11 cellular contexts compared by ENCODE assay signal in the genomic region with DNA sequence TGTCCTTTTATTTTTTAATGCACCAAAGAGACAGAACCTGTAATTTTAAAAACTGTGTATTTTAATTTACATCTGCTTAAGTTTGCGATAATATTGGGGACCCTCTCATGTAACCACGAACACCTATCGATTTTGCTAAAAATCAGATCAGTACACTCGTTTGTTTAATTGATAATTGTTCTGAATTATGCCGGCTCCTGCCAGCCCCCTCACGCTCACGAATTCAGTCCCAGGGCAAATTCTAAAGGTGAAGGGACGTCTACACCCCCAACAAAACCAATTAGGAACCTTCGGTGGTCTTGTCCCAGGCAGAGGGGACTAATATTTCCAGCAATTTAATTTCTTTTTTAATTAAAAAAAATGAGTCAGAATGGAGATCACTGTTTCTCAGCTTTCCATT. TPM values are rescaled to one million over a fixed set of nuclear protein-coding genes. Genes with fewer than 3 reads are reported as not detected.
DNase-seq lines count a peak whose midpoint lies in the region; ATAC-seq, FAIRE-seq and TF ChIP-seq lines count a peak whose summit lies in the region.
"Had no signal": no experiment of that assay in that cellular context is flagged by ENCODE, and none has a peak within 500 bp of the region (broad histone marks: within the 10 kb centered on the region; RNA-seq: fewer than 3 reads in every experiment).

No MANE protein-coding gene starts in this region.

- no peaks in the 10 kb centered on the region for H3K9me3 ChIP-seq in K562 (replicated peaks; ENCODE audit: control insufficient read depth, insufficient read depth, low read depth, low read length)
- H3K9me3 ChIP-seq: vagina had no signal

- peaks cover 7% of the 10 kb centered on the region for H3K4me1 Mint-ChIP-seq in activated CD4-positive, alpha-beta T cell treated with anti-CD3 and anti-CD28 coated beads, Interleukin-2, amount 10 ng/mL, durations not matched to agents 24 days and 14 days
- H3K4me1 Mint-ChIP-seq in immature natural killer cell: peaks cover 18 to 27% of the 10 kb centered on the region in 2 donors
- H3K4me1 Mint-ChIP-seq in stimulated activated memory B cell treated with anti-CD40 and anti-IgM and Interleukin-4, amounts not matched to agents 10 μg/mL and 1 μg/mL and 100 μg/mL, for 72 hours: peaks cover 43% of the 10 kb centered on the region

- no peak overlapping the region for H3K4me3 Mint-ChIP-seq in activated CD4-positive, alpha-beta T cell treated with anti-CD3 and anti-CD28 coated beads, Interleukin-2, amount 10 ng/mL, durations not matched to agents 24 days and 14 days
- H3K4me3 Mint-ChIP-seq in immature natural killer cell: peak overlapping the region in 4 of 5 donors; percentile 32 to 74 (median 54)
- H3K4me3 Mint-ChIP-seq in stimulated activated memory B cell treated with anti-CD40 and anti-IgM and Interleukin-4, amounts not matched to agents 10 μg/mL and 1 μg/mL and 100 μg/mL, for 72 hours: peak overlapping the region; percentile 34

- peaks cover 4% of the 10 kb centered on the region; the same call in 1 of the 3 replicates for H3K79me2 ChIP-seq in K562 (ENCODE audit: control insufficient read depth, insufficient read depth, low read length)

- DNase-seq in activated CD4-positive, alpha-beta T cell treated with anti-CD3 and anti-CD28 coated beads, Interleukin-2, amount 10 ng/mL, durations not matched to agents 24 days and 14 days: no peak
- DNase-seq in activated CD4-positive, alpha-beta T cell treated with anti-CD3 and anti-CD28 coated beads for 48 hours: no peak
- no peak for DNase-seq in K562 (ENCODE audit: extremely low read depth in 1 of 4, low spot score in 3 of 4)
- DNase-seq in immature natural killer cell: no peak
- DNase-seq in stimulated activated CD4-positive, alpha-beta T cell treated with anti-CD3 and anti-CD28 coated beads, Interleukin-12 subunit alpha, Interleukin-12 subunit beta, amount 100 ng/mL, for 4 hours: no peak
- DNase-seq in stimulated activated naive CD4-positive, alpha-beta T cell (lab: John Stamatoyannopoulos, UW): no peak
- DNase-seq in AG08395 (ENCODE audit: low spot score): no peak
- DNase-seq: activated naive CD4-positive, alpha-beta T cell treated with anti-CD3 and anti-CD28 coated beads for 36 hours; NCI-H1436 had no signal

- WGBS in K562 (ENCODE audit: insufficient coverage, low coverage, missing lambda C conversion rate): 6% methylated on average over 9 of the region's 9 CpGs

- intact Hi-C loops in activated CD4-positive, alpha-beta T cell treated with anti-CD3 and anti-CD28 coated beads, Interleukin-2, amount 10 ng/mL, durations not matched to agents 24 days and 14 days (cut with micrococcal nuclease): loop anchor here (5.0 kb wide), 5 partner anchors 62 to 798 kb away; a partner anchor contains a TSS
- intact Hi-C loops in K562 (cut with micrococcal nuclease): loop anchor here (5.0 to 10.0 kb wide), 4 partner anchors 198 to 1005 kb away; no protein-coding TSS in a partner anchor

- no peak for ATAC-seq in K562
- no peak for ATAC-seq in stimulated activated memory B cell treated with anti-CD40 and anti-IgM and Interleukin-4, amounts not matched to agents 10 μg/mL and 1 μg/mL and 100 μg/mL, for 72 hours

- TF ChIP-seq EP300 in K562 (IDR thresholded peaks at IDR 0.05; ENCODE audit: low read length): no peak

- peaks cover 8 to 65% of the 10 kb centered on the region in 2 experiments; a peak in 4 of 5 replicates for H3K4me1 ChIP-seq in K562 (replicated peaks in 1 of 2; ENCODE audit: control insufficient read depth in 2 of 2, insufficient read depth in 2 of 2, low read length in 2 of 2)

- no peak for FAIRE-seq in K562 (lab: Jason Lieb, UNC)

- H3K27me3 Mint-ChIP-seq in activated CD4-positive, alpha-beta T cell treated with anti-CD3 and anti-CD28 coated beads, Interleukin-2, amount 10 ng/mL, durations not matched to agents 24 days and 14 days: peaks cover 52% of the 10 kb centered on the region
- H3K27me3 Mint-ChIP-seq in immature natural killer cell (ENCODE audit: low read depth in 3 of 3): peaks cover 12 to 37% (median 32%) of the 10 kb centered on the region in 3 donors
- peaks cover 49% of the 10 kb centered on the region for H3K27me3 Mint-ChIP-seq in stimulated activated memory B cell treated with anti-CD40 and anti-IgM and Interleukin-4, amounts not matched to agents 10 μg/mL and 1 μg/mL and 100 μg/mL, for 72 hours

- no peaks in the 10 kb centered on the region for H3K9me3 Mint-ChIP-seq in activated CD4-positive, alpha-beta T cell treated with anti-CD3 and anti-CD28 coated beads, Interleukin-2, amount 10 ng/mL, durations not matched to agents 24 days and 14 days
- peaks cover 0 to 1% (median 0%) of the 10 kb centered on the region in 6 donors for H3K9me3 Mint-ChIP-seq in immature natural killer cell
- H3K9me3 Mint-ChIP-seq in stimulated activated memory B cell treated with anti-CD40 and anti-IgM and Interleukin-4, amounts not matched to agents 10 μg/mL and 1 μg/mL and 100 μg/mL, for 72 hours: no peaks in the 10 kb centered on the region
- H3K9me3 Mint-ChIP-seq: activated naive CD4-positive, alpha-beta T cell treated with anti-CD3 and anti-CD28 coated beads for 36 hours had no signal

- H3K27me3 ChIP-seq in K562 (ENCODE audit: control insufficient read depth in 2 of 2, insufficient read depth in 2 of 2, low read length in 2 of 2): peaks cover 11 to 20% of the 10 kb centered on the region in 2 experiments
- H3K27me3 ChIP-seq: vagina had no signal

- CTCF ChIA-PET in K562 (lab: Yijun Ruan, JAX; ENCODE audit: low intra/inter-chr PET ratio): no interaction called here

- H3K4me3 ChIP-seq in K562: no peak overlapping the region

- no peaks in the 10 kb centered on the region; the same call in 1 of the 2 replicates for H4K20me1 ChIP-seq in K562 (replicated peaks; ENCODE audit: control insufficient read depth, insufficient read depth, low read length)

- no peak overlapping the region for H3K9ac ChIP-seq in K562 (ENCODE audit: insufficient read depth in 1 of 2, low read depth in 2 of 2, low read length in 2 of 2)

- no peak for TF ChIP-seq RAD21 in K562 (CRISPR knock-in tag; conservative IDR thresholded peaks at IDR 0.05 in 1 of 2, IDR thresholded peaks at IDR 0.05 in 1 of 2)

- no peaks in the 10 kb centered on the region for H3K36me3 ChIP-seq in K562 (ENCODE audit: control insufficient read depth, insufficient read depth, low read length)
- H3K36me3 ChIP-seq: vagina had no signal

- TF ChIP-seq CTCF in K562 (IDR thresholded peaks at IDR 0.05 in 2 of 3, conservative IDR thresholded peaks at IDR 0.05 in 1 of 3; ENCODE audit: insufficient read depth in 2 of 3, low read depth in 1 of 3, low read length in 3 of 3): no peak

- in situ Hi-C loops in K562 (cut with MboI): loop anchor here (5.0 kb wide), 3 partner anchors 193 to 533 kb away; a partner anchor contains a TSS

- peaks cover 3% of the 10 kb centered on the region for H3K9me1 ChIP-seq in K562 (ENCODE audit: control insufficient read depth, insufficient read depth, low read length)

- no peak overlapping the region for H2AFZ ChIP-seq in K562 (ENCODE audit: low read depth, low read length)

- H3K4me2 ChIP-seq in K562 (ENCODE audit: insufficient read depth, low read length): no peak overlapping the region

- no TSS peak for BruUV-seq in K562 (replicated peaks; lab: Mats Ljungman, UMichigan)

- POLR2A ChIA-PET in K562 (lab: Yijun Ruan, JAX): interaction anchor here (0.6 kb wide), 1 partner anchor 544 kb away, joined by 4 read pairs; no protein-coding TSS in a partner anchor

- TF ChIP-seq POLR2A in K562 (conservative IDR thresholded peaks at IDR 0.05): no peak

- peak overlapping the region; percentile 41 for H3K27ac Mint-ChIP-seq in activated CD4-positive, alpha-beta T cell treated with anti-CD3 and anti-CD28 coated beads, Interleukin-2, amount 10 ng/mL, durations not matched to agents 24 days and 14 days
- no peak overlapping the region for H3K27ac Mint-ChIP-seq in immature natural killer cell
- peak overlapping the region; percentile 83 for H3K27ac Mint-ChIP-seq in stimulated activated memory B cell treated with anti-CD40 and anti-IgM and Interleukin-4, amounts not matched to agents 10 μg/mL and 1 μg/mL and 100 μg/mL, for 72 hours
- H3K27ac Mint-ChIP-seq: activated naive CD4-positive, alpha-beta T cell treated with anti-CD3 and anti-CD28 coated beads for 36 hours had no signal

- H3K27ac ChIP-seq in K562 (ENCODE audit: extremely low read depth, low read depth, low read length): no peak overlapping the region

- H3K36me3 Mint-ChIP-seq in activated CD4-positive, alpha-beta T cell treated with anti-CD3 and anti-CD28 coated beads, Interleukin-2, amount 10 ng/mL, durations not matched to agents 24 days and 14 days (ENCODE audit: low read depth): peaks cover 4% of the 10 kb centered on the region
- H3K36me3 Mint-ChIP-seq in immature natural killer cell: no peaks in the 10 kb centered on the region
- H3K36me3 Mint-ChIP-seq in stimulated activated memory B cell treated with anti-CD40 and anti-IgM and Interleukin-4, amounts not matched to agents 10 μg/mL and 1 μg/mL and 100 μg/mL, for 72 hours: no peaks in the 10 kb centered on the region

RNA-seq across cellular contexts. Expression of a gene that starts 1.1 kb away (rescaled TPM):
- total RNA-seq in activated CD4-positive, alpha-beta T cell treated with anti-CD3 and anti-CD28 coated beads, Interleukin-2, amount 10 ng/mL, durations not matched to agents 24 days and 14 days: 13.4 and 17.2 TPM in 2 replicates
- total RNA-seq in K562 (2011; cell fraction: chromatin; rRNA removed; ENCODE audit: low replicate concordance): 9.3 and 33.6 TPM in 2 replicates
- total RNA-seq in K562 (2011; cell fraction: nucleolus; rRNA removed): 22.5 and 33.2 TPM in 2 replicates
- total RNA-seq in K562 (2011; cell fraction: nucleoplasm; rRNA removed): 11.1 and 13.8 TPM in 2 replicates
- 7.7 and 11.4 TPM in 2 replicates for total RNA-seq in K562 (2014; rRNA removed)
- 3.1 TPM in 2 replicates for total RNA-seq in K562 (2014; rRNA removed; fragmentation: Illumina TruSeq; extraction: Trizol)
- 2.2 and 3.8 TPM in 2 replicates for total RNA-seq in K562 (2015; rRNA removed; fragmentation: Illumina TruSeq; extraction: Trizol)
- 18.9 and 23.3 TPM in 2 replicates for total RNA-seq in K562 (2021)
- 16.7 and 19.7 TPM in 2 replicates for polyA plus RNA-seq in K562 (2011; rRNA removed)
- polyA plus RNA-seq in K562 (2011; cell fraction: cytosol; rRNA removed): 16.2 and 30.6 TPM in 2 replicates
- 20.4 and 50.8 TPM in 2 replicates for polyA plus RNA-seq in K562 (2011; cell fraction: nucleus; rRNA removed)
- polyA plus RNA-seq in K562 (2012): 6.0 and 6.3 TPM in 2 replicates
- polyA plus RNA-seq in K562 (2014; fragmentation: Illumina TruSeq; extraction: Trizol): 3.0 and 6.5 TPM in 2 replicates
- under 1 TPM; 0.04 to 0.13 TPM for polyA plus RNA-seq in K562 (2014; fragmentation: Nextera tagmentation; extraction: Ambion mirVana)
- polyA plus RNA-seq in K562 (2014; rRNA removed): 6.4 and 7.5 TPM in 2 replicates
- polyA minus RNA-seq in K562 (2011; rRNA and poly(A)+ RNA removed): 10.3 and 15.0 TPM in 2 replicates
- 29.4 and 35.4 TPM in 2 replicates for polyA minus RNA-seq in K562 (2011; cell fraction: cytosol; rRNA and poly(A)+ RNA removed)
- 44.4 and 45.2 TPM in 2 replicates for polyA minus RNA-seq in K562 (2011; cell fraction: nucleus; rRNA and poly(A)+ RNA removed)
- polyA plus RNA-seq in immature natural killer cell: 1 to 10 TPM in 1 of 3 donors, under 1 TPM in 1, not detected in 1; 0.85 to 1.3 TPM

RNA-seq across cellular contexts. Expression of a gene that starts 35.3 kb away (rescaled TPM):
- 29.3 and 32.1 TPM in 2 replicates for total RNA-seq in activated CD4-positive, alpha-beta T cell treated with anti-CD3 and anti-CD28 coated beads, Interleukin-2, amount 10 ng/mL, durations not matched to agents 24 days and 14 days
- total RNA-seq in K562 (2011; cell fraction: chromatin; rRNA removed; ENCODE audit: low replicate concordance): 57.3 and 78.3 TPM in 2 replicates
- 45.9 and 51.0 TPM in 2 replicates for total RNA-seq in K562 (2011; cell fraction: nucleolus; rRNA removed)
- total RNA-seq in K562 (2011; cell fraction: nucleoplasm; rRNA removed): 63.6 and 86.3 TPM in 2 replicates
- 26.0 and 27.9 TPM in 2 replicates for total RNA-seq in K562 (2014; rRNA removed)
- 14.3 and 16.3 TPM in 2 replicates for total RNA-seq in K562 (2014; rRNA removed; fragmentation: Illumina TruSeq; extraction: Trizol)
- total RNA-seq in K562 (2015; rRNA removed; fragmentation: Illumina TruSeq; extraction: Trizol): 18.6 and 19.1 TPM in 2 replicates
- 18.7 and 21.4 TPM in 2 replicates for total RNA-seq in K562 (2021)
- polyA plus RNA-seq in K562 (2011; rRNA removed): 15.9 and 19.9 TPM in 2 replicates
- polyA plus RNA-seq in K562 (2011; cell fraction: cytosol; rRNA removed): 22.3 and 22.4 TPM in 2 replicates
- polyA plus RNA-seq in K562 (2011; cell fraction: nucleus; rRNA removed): 29.3 and 45.4 TPM in 2 replicates
- 15.8 and 17.4 TPM in 2 replicates for polyA plus RNA-seq in K562 (2012)
- 18.9 and 20.3 TPM in 2 replicates for polyA plus RNA-seq in K562 (2014; fragmentation: Illumina TruSeq; extraction: Trizol)
- polyA plus RNA-seq in K562 (2014; fragmentation: Nextera tagmentation; extraction: Ambion mirVana): 1 to 10 TPM; 2.6 to 3.7 TPM
- 36.8 and 43.4 TPM in 2 replicates for polyA plus RNA-seq in K562 (2014; rRNA removed)
- polyA minus RNA-seq in K562 (2011; rRNA and poly(A)+ RNA removed): 13.3 and 22.2 TPM in 2 replicates
- polyA minus RNA-seq in K562 (2011; cell fraction: cytosol; rRNA and poly(A)+ RNA removed): 7.5 and 7.6 TPM in 2 replicates
- polyA minus RNA-seq in K562 (2011; cell fraction: nucleus; rRNA and poly(A)+ RNA removed): 17.8 and 18.2 TPM in 2 replicates
- 10 to 100 TPM in 2 of 3 donors, 1 to 10 TPM in 1; 7.2 to 13.1 (median 12.3) TPM for polyA plus RNA-seq in immature natural killer cell

Comparison
In these comparisons a context has a peak if more than half of its experiments do, and no peak if none do; other contexts are left out.
1. H3K27ac Mint-ChIP-seq: peak in activated CD4-positive, alpha-beta T cell treated with anti-CD3 and anti-CD28 coated beads, Interleukin-2, amount 10 ng/mL, durations not matched to agents 24 days and 14 days (single experiment) and stimulated activated memory B cell treated with anti-CD40 and anti-IgM and Interleukin-4, amounts not matched to agents 10 μg/mL and 1 μg/mL and 100 μg/mL, for 72 hours (single experiment); none in immature natural killer cell (0 of 6).